29 cellular contexts compared by ENCODE assay signal in genomic region chr11:16278986-16279385, GRCh38.
"Had no signal": no experiment of that assay in that cellular context is flagged by ENCODE, and none has a peak within 500 bp of the region (broad histone marks: within the 10 kb centered on the region; RNA-seq: fewer than 3 reads in every experiment).

No MANE protein-coding gene starts in this region.

- ATAC-seq: activated CD4-positive, alpha-beta T cell treated with anti-CD3 and anti-CD28 coated beads for 36 hours; activated CD4-positive, CD25-positive, alpha-beta regulatory T cell treated with anti-CD3 and anti-CD28 coated beads, Interleukin-2, amount 50 U/mL, for 24 hours; activated naive CD8-positive, alpha-beta T cell treated with anti-CD3 and anti-CD28 coated beads, Interleukin-2, amount 50 U/mL, for 24 hours; activated T-cell treated with anti-CD3 and anti-CD28 coated beads, Interleukin-2, amount 50 U/mL, for 4 hours; PC-3 had no signal

- H3K4me1 ChIP-seq: SJSA1 had no signal

- FAIRE-seq: TTC549 had no signal

- H3K4me3 ChIP-seq: Peyer's patch, SJSA1 had no signal

- H3K36me3 ChIP-seq: brain microvascular endothelial cell, Peyer's patch, SJSA1 had no signal

- H3K27me3 ChIP-seq: brain microvascular endothelial cell, Peyer's patch, SJSA1 had no signal

- H3K9me3 ChIP-seq: Peyer's patch, SJSA1, SK-N-SH had no signal

- H3K27ac ChIP-seq: brain microvascular endothelial cell, Peyer's patch, SJSA1 had no signal

- H3K9ac ChIP-seq: SK-N-SH had no signal

- DNase-seq: activated CD4-positive, alpha-beta memory T cell treated with anti-CD3 and anti-CD28 coated beads for 36 hours; activated CD4-positive, alpha-beta T cell treated with anti-CD3 and anti-CD28 coated beads for 36 hours; activated CD4-positive, alpha-beta T cell treated with anti-CD3 and anti-CD28 coated beads, Interleukin-2, amount 50 U/mL, for 1 hour; activated CD8-positive, alpha-beta memory T cell treated with anti-CD3 and anti-CD28 coated beads, Interleukin-2, amount 50 U/mL, for 4 hours; activated effector memory CD4-positive, alpha-beta T cell treated with Interleukin-2 at 50 U/mL for 16 hours; activated naive CD4-positive, alpha-beta T cell treated with anti-CD3 and anti-CD28 coated beads, Interleukin-2, amount 10 ng/mL, durations not matched to agents 7 days and 5 days; activated naive CD8-positive, alpha-beta T cell treated with anti-CD3 and anti-CD28 coated beads, Interleukin-2, amount 50 U/mL, for 24 hours; activated T-cell treated with anti-CD3 and anti-CD28 coated beads for 4 hours; activated T-cell treated with anti-CD3 and anti-CD28 coated beads, Interleukin-2, amount 50 U/mL, for 4 hours; amniotic stem cell; aorta; brain microvascular endothelial cell; central memory CD4-positive, alpha-beta T cell; NCI-H1417 treated with DMSO at 0.1 percent for 48 hours; NCI-H1930; NCI-H2081 treated with DMSO at 0.1 percent for 48 hours; NCI-H226; NCI-H446 treated with DMSO at 0.1 percent for 48 hours; NCI-H524; NCI-H69; NK-92 treated with Interleukin-12 subunit alpha and Interleukin-12 subunit beta, amount 100 ng/mL, for 24 hours; PC-3; Peyer's patch; RPMI8226; SHP77 treated with DMSO at 0.1 percent for 48 hours; SK-N-SH had no signal
